ENCODE assay signal across 22 cellular contexts in genomic region chr7:15397159-15397550, GRCh38.
"Had no signal": no experiment of that assay in that cellular context is flagged by ENCODE, and none has a peak within 500 bp of the region (broad histone marks: within the 10 kb centered on the region; RNA-seq: fewer than 3 reads in every experiment).

No MANE protein-coding gene starts in this region.

- H3K27me3 ChIP-seq: dorsolateral prefrontal cortex, esophagus muscularis mucosa, foreskin keratinocyte, gastroesophageal sphincter, heart left ventricle, hepatocyte had no signal

- H3K4me1 Mint-ChIP-seq: immature natural killer cell, mesothelial cell of epicardium had no signal

- ATAC-seq: foreskin keratinocyte, gastroesophageal sphincter, heart left ventricle, left colon, left lobe of liver, mucosa of descending colon had no signal

- DNase-seq: dermis blood vessel endothelial cell; dorsolateral prefrontal cortex; effector CD4-positive, alpha-beta T cell; effector memory CD4-positive, alpha-beta T cell; foreskin keratinocyte; hypothalamus; immature natural killer cell; islet precursor cell; kidney; kidney glomerular epithelial cell; left colon; left ventricle myocardium inferior; lower lobe of right lung; mesenchymal stem cell; mucosa of descending colon had no signal

- H3K9me3 ChIP-seq: esophagus muscularis mucosa, gastroesophageal sphincter, heart left ventricle, lower lobe of right lung had no signal

- H2AFZ ChIP-seq: hepatocyte had no signal

- H3K4me1 ChIP-seq: esophagus muscularis mucosa, foreskin keratinocyte, gastroesophageal sphincter, heart left ventricle, left ventricle myocardium inferior, lower lobe of right lung had no signal

- H3K36me3 ChIP-seq: esophagus muscularis mucosa, gastroesophageal sphincter, heart left ventricle, left ventricle myocardium inferior, lower lobe of right lung had no signal

- H3K27ac Mint-ChIP-seq: immature natural killer cell, mesothelial cell of epicardium had no signal

- H3K4me3 Mint-ChIP-seq: immature natural killer cell, mesothelial cell of epicardium had no signal

- H3K4me3 ChIP-seq: coronary artery, dorsolateral prefrontal cortex, esophagus muscularis mucosa, gastroesophageal sphincter, heart left ventricle, hepatocyte, left ventricle myocardium inferior, lower lobe of right lung, mucosa of descending colon had no signal

- H3K4me2 ChIP-seq: hepatocyte had no signal

- H3K27ac ChIP-seq: coronary artery, dorsolateral prefrontal cortex, esophagus muscularis mucosa, foreskin keratinocyte, gastroesophageal sphincter, heart left ventricle, hepatocyte, left ventricle myocardium inferior, lower lobe of right lung had no signal
